ENCODE assay signal across 10 cellular contexts in genomic region chr7:21671859-21672258, GRCh38.
DNase-seq lines count a peak whose midpoint lies in the region; ATAC-seq lines count a peak whose summit lies in the region.
"Had no signal": no experiment of that assay in that cellular context is flagged by ENCODE, and none has a peak within 500 bp of the region (broad histone marks: within the 10 kb centered on the region; RNA-seq: fewer than 3 reads in every experiment).

No MANE protein-coding gene starts in this region.

- no peak overlapping the region for H2AK5ac ChIP-seq in mesenchymal stem cell (ENCODE audit: low read length, severe bottlenecking)

- no peaks in the 10 kb centered on the region for H3K79me1 ChIP-seq in mesenchymal stem cell (replicated peaks; ENCODE audit: low read length, poor library complexity, severe bottlenecking)

- WGBS in mesenchymal stem cell, result 82% methylated on average over 3 of the region's 3 CpGs

- no peaks in the 10 kb centered on the region for H3K9me3 Mint-ChIP-seq in T-helper 2 cell treated with Interferon-gamma antibody and Interleukin-4, amounts not matched to agents 5 μg/mL and 100 μg/mL, for 36 hours
- H3K9me3 Mint-ChIP-seq: naive thymus-derived CD4-positive, alpha-beta T cell had no signal

- H3K27ac Mint-ChIP-seq in T-helper 2 cell treated with Interferon-gamma antibody and Interleukin-4, amounts not matched to agents 5 μg/mL and 100 μg/mL, for 36 hours, result no peak overlapping the region
- H3K27ac Mint-ChIP-seq: naive thymus-derived CD4-positive, alpha-beta T cell had no signal

- H3K27ac ChIP-seq in mesenchymal stem cell (ENCODE audit: low read length, poor library complexity, severe bottlenecking), result no peak overlapping the region

- no peak overlapping the region for H3K18ac ChIP-seq in mesenchymal stem cell (ENCODE audit: low read depth in 1 of 2, low read length in 2 of 2)

- no peaks in the 10 kb centered on the region for H3K4me1 ChIP-seq in mesenchymal stem cell (ENCODE audit: control insufficient read depth, insufficient read depth, low read depth, low read length)

- peak; percentile 49 for ATAC-seq in GM18861 (IDR thresholded peaks at IDR 0.05; ENCODE audit: unreplicated experiment)
- ATAC-seq in GM21447 (IDR thresholded peaks at IDR 0.05; ENCODE audit: unreplicated experiment), result peak; percentile 75
- ATAC-seq in HG03159 (IDR thresholded peaks at IDR 0.05; ENCODE audit: unreplicated experiment), result peak; percentile 74
- ATAC-seq: naive thymus-derived CD4-positive, alpha-beta T cell had no signal

- H3K4me3 ChIP-seq in mesenchymal stem cell (ENCODE audit: insufficient read depth in 1 of 2, low read depth in 1 of 2, low read length in 2 of 2), result no peak overlapping the region

- H3K23ac ChIP-seq in mesenchymal stem cell (ENCODE audit: low read length in 2 of 2), result no peak overlapping the region

- peaks cover 5% of the 10 kb centered on the region for H3K4me1 Mint-ChIP-seq in T-helper 2 cell treated with Interferon-gamma antibody and Interleukin-4, amounts not matched to agents 5 μg/mL and 100 μg/mL, for 36 hours (ENCODE audit: low read depth)

- no peak overlapping the region for H2BK15ac ChIP-seq in mesenchymal stem cell (ENCODE audit: low read depth, poor library complexity, severe bottlenecking)

- H2AFZ ChIP-seq in mesenchymal stem cell (ENCODE audit: low read depth, low read length), result no peak overlapping the region

- no peak overlapping the region for H3K9ac ChIP-seq in mesenchymal stem cell (ENCODE audit: low read length)

- H4K91ac ChIP-seq in mesenchymal stem cell (ENCODE audit: low read length), result no peak overlapping the region

- H3K14ac ChIP-seq in mesenchymal stem cell (ENCODE audit: low read length in 2 of 2), result no peak overlapping the region

- DNase-seq in T-helper 2 cell treated with Interferon-gamma antibody and Interleukin-4, amounts not matched to agents 5 μg/mL and 100 μg/mL, for 36 hours (ENCODE audit: low spot score), result peak; percentile 5
- no peak for DNase-seq in NCI-H2171 treated with DMSO at 0.1 percent for 48 hours (lab: John Stamatoyannopoulos, UW)
- DNase-seq in activated CD4-positive, CD25-positive, alpha-beta regulatory T cell treated with anti-CD3 and anti-CD28 coated beads, Interleukin-2, amount 50 U/mL, for 72 hours, result no peak
- DNase-seq in mesenchymal stem cell, result no peak
- DNase-seq: activated naive CD4-positive, alpha-beta T cell treated with anti-CD3 and anti-CD28 coated beads, Interleukin-2, amount 50 U/mL, for 16 hours; COR-L47; naive thymus-derived CD4-positive, alpha-beta T cell had no signal

- H3K36me3 ChIP-seq in mesenchymal stem cell (ENCODE audit: control insufficient read depth in 1 of 2, insufficient read depth in 2 of 2, low read depth in 1 of 2, low read length in 2 of 2), result no peaks in the 10 kb centered on the region

- H2BK5ac ChIP-seq in mesenchymal stem cell (ENCODE audit: low read depth, low read length, poor library complexity, severe bottlenecking), result no peak overlapping the region

- H4K8ac ChIP-seq in mesenchymal stem cell (ENCODE audit: low read length), result no peak overlapping the region

- peaks cover 10% of the 10 kb centered on the region for H3K9me3 ChIP-seq in mesenchymal stem cell (ENCODE audit: control insufficient read depth, low read length)

- H3K27me3 Mint-ChIP-seq in T-helper 2 cell treated with Interferon-gamma antibody and Interleukin-4, amounts not matched to agents 5 μg/mL and 100 μg/mL, for 36 hours (ENCODE audit: low read depth), result peaks cover 8% of the 10 kb centered on the region

- no peak overlapping the region for H3K4me2 ChIP-seq in mesenchymal stem cell (ENCODE audit: low read length, poor library complexity, severe bottlenecking)

- no peaks in the 10 kb centered on the region for H3K36me3 Mint-ChIP-seq in T-helper 2 cell treated with Interferon-gamma antibody and Interleukin-4, amounts not matched to agents 5 μg/mL and 100 μg/mL, for 36 hours (ENCODE audit: low read depth)
- H3K36me3 Mint-ChIP-seq: naive thymus-derived CD4-positive, alpha-beta T cell had no signal

- H2BK12ac ChIP-seq in mesenchymal stem cell (ENCODE audit: low read length in 2 of 2), result no peak overlapping the region

- H3K4ac ChIP-seq in mesenchymal stem cell (ENCODE audit: low read depth in 1 of 2, low read length in 2 of 2), result no peak overlapping the region

- no peak overlapping the region for H2BK120ac ChIP-seq in mesenchymal stem cell (ENCODE audit: low read depth, low read length)

- no peak overlapping the region for H3K4me3 Mint-ChIP-seq in T-helper 2 cell treated with Interferon-gamma antibody and Interleukin-4, amounts not matched to agents 5 μg/mL and 100 μg/mL, for 36 hours
- H3K4me3 Mint-ChIP-seq: naive thymus-derived CD4-positive, alpha-beta T cell had no signal

- H3K27me3 ChIP-seq in mesenchymal stem cell (ENCODE audit: control insufficient read depth in 1 of 2, insufficient read depth in 1 of 2, low read length in 2 of 2), result no peaks in the 10 kb centered on the region
